ENCODE assay signal across 28 cellular contexts in the genomic region with DNA sequence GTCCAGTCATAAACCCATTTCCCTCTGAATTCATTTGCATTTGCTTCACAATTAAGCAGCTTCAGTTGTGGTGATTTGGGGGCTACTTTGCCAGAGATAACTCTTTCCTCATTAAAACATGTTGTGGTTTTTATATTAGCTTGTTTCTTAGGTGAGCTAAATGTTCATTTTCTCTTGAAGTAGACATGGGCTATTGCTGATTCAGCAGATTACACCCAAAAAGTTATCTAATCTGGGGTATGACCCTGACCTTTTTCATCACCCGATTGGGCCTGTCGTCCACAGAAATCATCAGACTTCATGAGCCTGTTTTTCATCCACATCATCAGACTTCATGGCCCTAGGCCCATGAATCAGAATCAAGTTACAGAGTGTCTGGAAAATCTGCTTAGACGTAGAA.
"Had no signal": no experiment of that assay in that cellular context is flagged by ENCODE, and none has a peak within 500 bp of the region (broad histone marks: within the 10 kb centered on the region; RNA-seq: fewer than 3 reads in every experiment).

No MANE protein-coding gene starts in this region.

- H3K27ac ChIP-seq: neural progenitor cell, ovary, parathyroid adenoma, psoas muscle, skin epidermis, spleen, suprapubic skin, testis, tibial artery, transverse colon, upper lobe of right lung, uterus had no signal

- H3K9me3 ChIP-seq: ovary, psoas muscle, spleen, suprapubic skin, testis, tibial artery, transverse colon, upper lobe of right lung, uterus had no signal

- DNase-seq: natural killer cell; occipital lobe; ovary; posterior cingulate gyrus; psoas muscle; right cardiac atrium; spleen; stimulated activated CD4-positive, alpha-beta T cell treated with anti-CD3 and anti-CD28 coated beads, Interleukin-12 subunit alpha, Interleukin-12 subunit beta, amount 100 ng/mL, for 4 hours; stimulated activated CD4-positive, alpha-beta T cell treated with anti-CD3 and anti-CD28 coated beads, Interleukin-1b, Interleukin-23, amount 100 ng/mL, for 48 hours; stimulated activated CD4-positive, alpha-beta T cell treated with anti-CD3 and anti-CD28 coated beads, Interleukin-4, amount 100 ng/mL, for 1 hour; stimulated activated CD4-positive, alpha-beta T cell treated with anti-CD3 and anti-CD28 coated beads, Interleukin-4, amount 100 ng/mL, for 4 hours; stimulated activated CD8-positive, alpha-beta memory T cell treated with anti-CD3 and anti-CD28 coated beads, Interleukin-4, amount 100 ng/mL, for 48 hours; stimulated activated naive CD4-positive, alpha-beta T cell; stimulated activated naive CD8-positive, alpha-beta T cell treated with anti-CD3 and anti-CD28 coated beads, Interleukin-15, amount 100 ng/mL, for 72 hours; stimulated activated naive CD8-positive, alpha-beta T cell treated with anti-CD3 and anti-CD28 coated beads, Interleukin-15, Interleukin-2, amounts not matched to agents 100 U/mL and 50 U/mL, for 24 hours; substantia nigra; testis; tibial artery; transverse colon; upper lobe of right lung; uterus had no signal

- H3K79me2 ChIP-seq: parathyroid adenoma had no signal

- ATAC-seq: psoas muscle; right cardiac atrium; sciatic nerve; stimulated activated memory B cell treated with anti-CD40 and anti-IgM and Interleukin-4, amounts not matched to agents 10 μg/mL and 1 μg/mL and 100 μg/mL, for 72 hours; stimulated activated naive CD8-positive, alpha-beta T cell treated with anti-CD3 and anti-CD28 coated beads, Interleukin-15, amount 100 ng/mL, for 72 hours; stimulated activated naive CD8-positive, alpha-beta T cell treated with anti-CD3 and anti-CD28 coated beads, Interleukin-15, Interleukin-2, amounts not matched to agents 100 U/mL and 50 U/mL, for 24 hours; upper lobe of right lung had no signal

- H3K4me2 ChIP-seq: neural progenitor cell, smooth muscle cell had no signal

- H3K9ac ChIP-seq: neural progenitor cell, parathyroid adenoma had no signal

- H2AFZ ChIP-seq: neural progenitor cell, parathyroid adenoma had no signal

- H3K4me1 ChIP-seq: neural progenitor cell, parathyroid adenoma, psoas muscle, spleen, suprapubic skin, testis, tibial artery, transverse colon, upper lobe of right lung, uterus had no signal

- H3K4me3 ChIP-seq: neural progenitor cell, ovary, psoas muscle, skin epidermis, smooth muscle cell, spleen, suprapubic skin, testis, tibial artery, transverse colon, upper lobe of right lung, uterus had no signal

- H3K36me3 ChIP-seq: neural progenitor cell, ovary, spleen, suprapubic skin, tibial artery, transverse colon, upper lobe of right lung, uterus had no signal

- H3K27me3 ChIP-seq: neural progenitor cell, ovary, testis, upper lobe of right lung, uterus had no signal
